1 cellular context compared by ENCODE assay signal in the genomic region with DNA sequence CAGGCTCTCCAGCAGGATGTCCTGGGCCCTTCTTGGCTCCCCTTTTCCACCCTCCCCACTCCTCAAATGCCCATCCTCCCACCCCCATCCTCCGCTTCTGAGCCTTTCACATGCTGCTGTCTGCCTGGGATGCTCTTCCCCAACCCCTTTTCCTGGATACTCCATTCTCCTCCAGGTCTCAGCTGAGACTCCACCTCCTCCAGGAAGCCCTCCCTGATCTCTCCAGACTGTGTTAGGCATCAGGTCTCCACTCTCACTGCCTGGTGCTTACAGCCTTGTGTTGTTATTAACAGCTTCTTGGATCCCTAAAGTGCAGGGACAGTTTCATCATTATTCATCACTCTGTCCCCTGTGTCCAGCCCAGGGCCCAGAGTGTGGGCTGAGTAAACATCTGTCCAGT.
TF ChIP-seq lines count a peak whose summit lies in the region.

No MANE protein-coding gene starts in this region.

TF ChIP-seq in HepG2, 621 proteins besides CTCF, POLR2A, EP300 and RAD21:
- TF ChIP-seq ZFP36 (IDR thresholded peaks at IDR 0.05; ENCODE audit: borderline replicate concordance, low read depth, low read length, partially characterized antibody) (peak; percentile 70), BRD4 (CRISPR knock-in tag; IDR thresholded peaks at IDR 0.05) (no peak)
